ENCODE assay signal across 16 cellular contexts in genomic region chr18:46158498-46158897, GRCh38. TPM values are rescaled to one million over a fixed set of nuclear protein-coding genes. Genes with fewer than 3 reads are reported as not detected.
DNase-seq lines count a peak whose midpoint lies in the region; ATAC-seq and TF ChIP-seq lines count a peak whose summit lies in the region.
"Had no signal": no experiment of that assay in that cellular context is flagged by ENCODE, and none has a peak within 500 bp of the region (broad histone marks: within the 10 kb centered on the region; RNA-seq: fewer than 3 reads in every experiment).

No MANE protein-coding gene starts in this region.

- H2BK120ac ChIP-seq in mesendoderm (ENCODE audit: low read depth, low read length): no peak overlapping the region

- H2AK5ac ChIP-seq in mesendoderm (ENCODE audit: low read length): no peak overlapping the region

- H3K4ac ChIP-seq in mesendoderm (ENCODE audit: low read depth, low read length): peak overlapping the region; percentile 18

- H3K9me3 ChIP-seq in DND-41 (ENCODE audit: insufficient read depth, low read length, severe bottlenecking): no peaks in the 10 kb centered on the region
- H3K9me3 ChIP-seq in adrenal gland (replicated peaks in 1 of 3): no peaks in the 10 kb centered on the region
- H3K9me3 ChIP-seq: spleen had no signal

- ATAC-seq in DND-41 (ENCODE audit: insufficient read depth, low read depth) (no peak), HG02678 (IDR thresholded peaks at IDR 0.05; ENCODE audit: unreplicated experiment) (no peak)

- H3K9ac ChIP-seq in DND-41 (ENCODE audit: low read depth, low read length): no peak overlapping the region
- no peak overlapping the region for H3K9ac ChIP-seq in mesendoderm (ENCODE audit: low read length)
- H3K9ac ChIP-seq: BLaER1 treated with 17β-estradiol and CSF1 and Interleukin-3, amounts not matched to agents 10 nM and 100 nM; parathyroid adenoma had no signal

- H3K79me2 ChIP-seq in DND-41 (ENCODE audit: insufficient read depth, low read length) (no peaks in the 10 kb centered on the region), mesendoderm (ENCODE audit: control insufficient read depth, insufficient read depth, low read length) (no peaks in the 10 kb centered on the region)
- H3K79me2 ChIP-seq: parathyroid adenoma had no signal

- WGBS in mesendoderm (ENCODE audit: extremely low coverage, insufficient coverage, low lambda C conversion rate): no CpG with 5 or more reads among the region's 3 CpGs
- WGBS in adrenal gland, 4 donors: 88 to 94% (median 89%) methylated on average over 3 of the region's 3 CpGs

- H3K27me3 ChIP-seq in DND-41 (ENCODE audit: insufficient read depth, low read length, poor library complexity) (no peaks in the 10 kb centered on the region), mesendoderm (ENCODE audit: insufficient read depth, low read length, poor library complexity) (no peaks in the 10 kb centered on the region), adrenal gland (no peaks in the 10 kb centered on the region)
- H3K27me3 ChIP-seq: BLaER1 treated with 17β-estradiol and CSF1 and Interleukin-3, amounts not matched to agents 10 nM and 100 nM; spleen had no signal

- H3K56ac ChIP-seq in mesendoderm (ENCODE audit: low read length): no peak overlapping the region

- H3K79me1 ChIP-seq in mesendoderm (ENCODE audit: low read length): no peaks in the 10 kb centered on the region

- no peak overlapping the region for H3K4me3 Mint-ChIP-seq in HFFc6
- no peak overlapping the region for H3K4me3 Mint-ChIP-seq in activated naive CD8-positive, alpha-beta T cell treated with anti-CD3 and anti-CD28 coated beads for 36 hours
- H3K4me3 Mint-ChIP-seq: stimulated activated naive CD8-positive, alpha-beta T cell treated with anti-CD3 and anti-CD28 coated beads, Interleukin-15, Interleukin-2, amounts not matched to agents 100 ng/mL and 50 ng/mL, for 24 hours had no signal

- peak overlapping the region; percentile 30 for H3K27ac Mint-ChIP-seq in HFFc6
- peak overlapping the region; percentile 12 for H3K27ac Mint-ChIP-seq in activated naive CD8-positive, alpha-beta T cell treated with anti-CD3 and anti-CD28 coated beads for 36 hours
- H3K27ac Mint-ChIP-seq: stimulated activated naive CD8-positive, alpha-beta T cell treated with anti-CD3 and anti-CD28 coated beads, Interleukin-15, Interleukin-2, amounts not matched to agents 100 ng/mL and 50 ng/mL, for 24 hours had no signal

- DNase-seq in DND-41: no peak
- DNase-seq in HFFc6: peak; percentile 48
- DNase-seq in activated naive CD8-positive, alpha-beta T cell treated with anti-CD3 and anti-CD28 coated beads for 36 hours: no peak
- DNase-seq in mesendoderm: peak; percentile 45
- no peak for DNase-seq in adrenal gland
- DNase-seq in GM19240 (ENCODE audit: insufficient read length, low spot score): no peak
- DNase-seq: activated CD4-positive, CD25-positive, alpha-beta regulatory T cell; DMS79; kidney glomerular epithelial cell; NCI-H187; NCI-H526 treated with DMSO at 0.1 percent for 48 hours; spleen had no signal

- no peak overlapping the region for H2BK5ac ChIP-seq in mesendoderm (ENCODE audit: low read length)

- H3K4me3 ChIP-seq in DND-41 (ENCODE audit: low read depth in 1 of 2, low read length in 2 of 2): no peak overlapping the region
- no peak overlapping the region for H3K4me3 ChIP-seq in mesendoderm (ENCODE audit: low read length)
- H3K4me3 ChIP-seq in adrenal gland: no peak overlapping the region
- H3K4me3 ChIP-seq: BLaER1 treated with 17β-estradiol and CSF1 and Interleukin-3, amounts not matched to agents 10 nM and 100 nM; spleen had no signal

- no peak overlapping the region for H3K18ac ChIP-seq in mesendoderm (ENCODE audit: low read length)

- H3K27ac ChIP-seq in DND-41 (ENCODE audit: low read length): 0 out of 2 replicates have a peak overlapping the region, but pooled peaks have one; percentile 37
- H3K27ac ChIP-seq in mesendoderm (ENCODE audit: low read depth, low read length): no peak overlapping the region
- H3K27ac ChIP-seq in adrenal gland: no peak overlapping the region
- H3K27ac ChIP-seq: BLaER1 treated with 17β-estradiol and CSF1 and Interleukin-3, amounts not matched to agents 10 nM and 100 nM; parathyroid adenoma; spleen had no signal

- peaks cover 63% of the 10 kb centered on the region for H3K4me1 Mint-ChIP-seq in HFFc6 (ENCODE audit: low read depth)
- peaks cover 48% of the 10 kb centered on the region for H3K4me1 Mint-ChIP-seq in activated naive CD8-positive, alpha-beta T cell treated with anti-CD3 and anti-CD28 coated beads for 36 hours

- H3K23ac ChIP-seq in mesendoderm (ENCODE audit: low read length): no peak overlapping the region

- no peaks in the 10 kb centered on the region for H3K36me3 ChIP-seq in DND-41 (ENCODE audit: insufficient read depth, low read length)
- H3K36me3 ChIP-seq in mesendoderm (ENCODE audit: control insufficient read depth, insufficient read depth, low read length): no peaks in the 10 kb centered on the region
- H3K36me3 ChIP-seq in adrenal gland (replicated peaks in 1 of 2): no peaks in the 10 kb centered on the region
- H3K36me3 ChIP-seq: spleen had no signal

- intact Hi-C loops in adrenal gland (cut with DNase I): loop anchor here in 1 of 2 donors (10.0 kb wide), 1 partner anchor 496 kb away; the partner anchor contains the start of gene LOXHD1

- H2AFZ ChIP-seq in DND-41 (ENCODE audit: low read depth, low read length): no peak overlapping the region
- H2AFZ ChIP-seq: parathyroid adenoma had no signal

- H3K4me2 ChIP-seq in DND-41 (ENCODE audit: insufficient read depth, low read length) (no peak overlapping the region), mesendoderm (ENCODE audit: low read length) (no peak overlapping the region)
- H3K4me2 ChIP-seq: BLaER1 treated with 17β-estradiol and CSF1 and Interleukin-3, amounts not matched to agents 10 nM and 100 nM had no signal

- H4K8ac ChIP-seq in mesendoderm (ENCODE audit: low read depth, low read length): no peak overlapping the region

- H2BK15ac ChIP-seq in mesendoderm (replicated peaks; ENCODE audit: low read depth): no peak overlapping the region

- H3K4me1 ChIP-seq in DND-41 (ENCODE audit: insufficient read depth, low read length) (peaks cover 43% of the 10 kb centered on the region), mesendoderm (ENCODE audit: control insufficient read depth, low read depth, low read length) (no peaks in the 10 kb centered on the region), adrenal gland (replicated peaks in 1 of 2) (no peaks in the 10 kb centered on the region)
- H3K4me1 ChIP-seq: BLaER1 treated with 17β-estradiol and CSF1 and Interleukin-3, amounts not matched to agents 10 nM and 100 nM had no signal

- H3K36me3 Mint-ChIP-seq in HFFc6 (ENCODE audit: low read depth): peaks cover 2% of the 10 kb centered on the region; the same call in 1 of the 2 replicates
- peaks cover 9% of the 10 kb centered on the region for H3K36me3 Mint-ChIP-seq in activated naive CD8-positive, alpha-beta T cell treated with anti-CD3 and anti-CD28 coated beads for 36 hours

- TF ChIP-seq POLR2A in adrenal gland (IDR thresholded peaks at IDR 0.05): no peak

- no peak for TF ChIP-seq CTCF in DND-41 (IDR thresholded peaks at IDR 0.05; ENCODE audit: borderline replicate concordance, extremely low read depth, low read length, poor library complexity, severe bottlenecking)
- no peak for TF ChIP-seq CTCF in HFFc6 (IDR thresholded peaks at IDR 0.05)
- no peak for TF ChIP-seq CTCF in adrenal gland (IDR thresholded peaks at IDR 0.05)

- H3K27me3 Mint-ChIP-seq in HFFc6 (ENCODE audit: insufficient read depth): no peaks in the 10 kb centered on the region
- no peaks in the 10 kb centered on the region for H3K27me3 Mint-ChIP-seq in activated naive CD8-positive, alpha-beta T cell treated with anti-CD3 and anti-CD28 coated beads for 36 hours
- H3K27me3 Mint-ChIP-seq: stimulated activated naive CD8-positive, alpha-beta T cell treated with anti-CD3 and anti-CD28 coated beads, Interleukin-15, Interleukin-2, amounts not matched to agents 100 ng/mL and 50 ng/mL, for 24 hours had no signal

- H4K20me1 ChIP-seq in DND-41 (ENCODE audit: insufficient read depth, low read length): no peaks in the 10 kb centered on the region
- H4K20me1 ChIP-seq: BLaER1 treated with 17β-estradiol and CSF1 and Interleukin-3, amounts not matched to agents 10 nM and 100 nM had no signal

- no peaks in the 10 kb centered on the region for H3K9me3 Mint-ChIP-seq in HFFc6
- H3K9me3 Mint-ChIP-seq in activated naive CD8-positive, alpha-beta T cell treated with anti-CD3 and anti-CD28 coated beads for 36 hours: no peaks in the 10 kb centered on the region
- H3K9me3 Mint-ChIP-seq: stimulated activated naive CD8-positive, alpha-beta T cell treated with anti-CD3 and anti-CD28 coated beads, Interleukin-15, Interleukin-2, amounts not matched to agents 100 ng/mL and 50 ng/mL, for 24 hours had no signal

- H4K5ac ChIP-seq in mesendoderm (ENCODE audit: low read length): no peak overlapping the region

RNA-seq across cellular contexts. Expression of gene HAUS1, which starts 54.3 kb away (rescaled TPM):
- total RNA-seq in HFFc6 (2021; fragmentation: NEBNext Ultra II Directional; extraction: Animal tissue kit (Norgen Biotek cat#: 25700)): 10 to 100 TPM; 22.7 to 34.8 (median 31.6) TPM
- total RNA-seq in activated naive CD8-positive, alpha-beta T cell treated with anti-CD3 and anti-CD28 coated beads for 36 hours: 10 to 100 TPM; 61.1 to 66.3 TPM
- polyA plus RNA-seq in mesendoderm (2013, experiment 1 of 2): 148 TPM
- polyA plus RNA-seq in mesendoderm (2013, experiment 2 of 2): 213 TPM
- 10 to 100 TPM; 12.2 to 42.9 (median 14.6) TPM for total RNA-seq in adrenal gland
- polyA plus RNA-seq in adrenal gland: 10 to 100 TPM; 14.9 to 19.7 (median 19.6) TPM

Comparison
In these comparisons a context has a peak if more than half of its experiments do, and no peak if none do; other contexts are left out.
1. DNase-seq: peak in HFFc6 (single experiment) and mesendoderm (single experiment); none in DND-41 (single experiment), activated naive CD8-positive, alpha-beta T cell treated with anti-CD3 and anti-CD28 coated beads for 36 hours (single experiment), adrenal gland (0 of 7) and GM19240 (single experiment).